19 cellular contexts compared by ENCODE assay signal in the genomic region with DNA sequence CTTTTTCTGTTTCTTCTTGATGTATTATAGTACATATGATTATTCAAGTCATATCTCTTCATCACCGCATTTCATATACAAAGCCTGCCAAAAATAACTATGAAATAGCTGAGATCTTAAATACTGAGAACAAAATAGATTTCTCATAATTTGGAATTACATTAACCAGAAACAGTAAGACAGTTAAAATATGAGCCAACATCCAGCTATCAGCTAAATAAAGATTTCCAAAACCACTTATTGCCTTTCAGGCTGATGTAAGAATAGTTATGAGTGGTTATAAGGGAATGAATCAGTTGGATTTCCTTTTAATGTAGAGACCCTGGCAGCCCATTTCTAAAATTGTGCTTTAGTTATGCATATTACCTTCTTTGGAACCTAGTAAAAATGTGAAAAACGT.
"Had no signal": no experiment of that assay in that cellular context is flagged by ENCODE, and none has a peak within 500 bp of the region (broad histone marks: within the 10 kb centered on the region; RNA-seq: fewer than 3 reads in every experiment).

No MANE protein-coding gene starts in this region.

- H3K9me3 ChIP-seq: gastroesophageal sphincter, left ventricle myocardium inferior, lower lobe of right lung, right atrium auricular region, sigmoid colon, suprapubic skin, thyroid gland had no signal

- H3K4me3 ChIP-seq: coronary artery, gastroesophageal sphincter, left ventricle myocardium inferior, lower lobe of right lung, right atrium auricular region, sigmoid colon, suprapubic skin, thyroid gland had no signal

- FAIRE-seq: small intestine, urothelium cell line had no signal

- H3K4me1 ChIP-seq: gastroesophageal sphincter, lower lobe of right lung, right atrium auricular region, suprapubic skin had no signal

- H3K36me3 ChIP-seq: gastroesophageal sphincter, left ventricle myocardium inferior, lower lobe of right lung, right atrium auricular region, sigmoid colon, suprapubic skin, thyroid gland had no signal

- H3K4me1 Mint-ChIP-seq: endodermal cell, naive B cell had no signal

- DNase-seq: endodermal cell; glutamatergic neuron; left cardiac atrium; left ventricle myocardium inferior; lower lobe of right lung; sigmoid colon; stimulated activated CD4-positive, alpha-beta T cell treated with anti-CD3 and anti-CD28 coated beads, Interleukin-12 subunit alpha, Interleukin-12 subunit beta, amount 100 ng/mL, for 4 hours; stimulated activated naive CD4-positive, alpha-beta T cell treated with Interleukin-2 at 50 U/mL for 16 hours had no signal

- H3K27ac Mint-ChIP-seq: endodermal cell, memory B cell, naive B cell, nephron progenitor cell, type B pancreatic cell had no signal

- H3K27me3 ChIP-seq: gastroesophageal sphincter, right atrium auricular region, sigmoid colon, suprapubic skin, thyroid gland had no signal

- H3K27me3 Mint-ChIP-seq: memory B cell, naive B cell, type B pancreatic cell had no signal

- H3K27ac ChIP-seq: coronary artery, gastroesophageal sphincter, left ventricle myocardium inferior, lower lobe of right lung, sigmoid colon, suprapubic skin had no signal

- H3K9me3 Mint-ChIP-seq: endodermal cell, memory B cell, naive B cell, nephron progenitor cell, type B pancreatic cell had no signal

- H3K36me3 Mint-ChIP-seq: memory B cell, naive B cell had no signal

- H3K4me3 Mint-ChIP-seq: endodermal cell, memory B cell, naive B cell, nephron progenitor cell, type B pancreatic cell had no signal

- ATAC-seq: gastroesophageal sphincter had no signal
